In the genomic region with DNA sequence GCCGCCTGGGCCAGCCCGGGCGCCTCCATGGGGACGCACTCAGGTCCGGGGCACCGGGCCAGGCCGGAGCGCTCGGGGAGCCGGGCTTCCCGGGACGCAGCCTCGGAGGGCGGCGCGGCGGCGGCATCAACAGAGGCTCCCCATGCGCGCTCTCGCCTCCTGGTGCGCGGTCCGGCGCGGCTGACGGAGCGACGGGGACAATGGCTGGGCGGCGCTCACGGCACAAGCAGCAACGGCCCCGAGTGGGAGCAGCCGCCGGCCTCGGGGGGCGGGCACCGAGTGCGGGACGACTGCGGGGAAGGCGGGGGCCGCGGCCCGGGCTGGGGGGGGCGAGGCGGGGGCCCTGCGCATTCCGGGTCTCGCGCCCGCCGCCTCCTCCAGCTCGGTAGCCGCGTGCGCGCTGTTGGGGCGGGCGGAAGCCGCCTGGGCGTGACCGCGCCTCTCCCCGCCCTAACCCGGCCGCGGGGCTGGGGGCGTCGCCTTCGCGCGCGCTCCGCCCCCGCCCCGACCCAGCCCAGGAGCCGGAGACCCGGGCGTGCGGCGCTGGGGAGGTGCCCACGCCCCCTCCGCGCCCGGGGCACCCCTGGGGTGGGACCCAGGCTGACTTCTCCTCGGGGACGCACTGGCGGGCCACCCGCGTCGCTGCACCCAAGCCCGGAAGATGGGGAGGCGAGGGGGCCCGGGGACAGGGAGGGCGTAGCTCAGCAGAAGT, we compare ENCODE assay signal across 8 cellular contexts. TPM values are rescaled to one million over a fixed set of nuclear protein-coding genes. Genes with fewer than 3 reads are reported as not detected.
DNase-seq lines count a peak whose midpoint lies in the region; ATAC-seq and TF ChIP-seq lines count a peak whose summit lies in the region.

A gene (minus strand): TSS at position 425 of the 712 bp plus-strand sequence. CDS start 396 bp downstream, at position 29.

- intact Hi-C loops in Right ventricle myocardium inferior (cut with DNase I): loop anchor here (5.0 kb wide), 1 partner anchor 61 kb away; no protein-coding TSS in a partner anchor

- DNase-seq in BE2C (peak; percentile 65), RKO (ENCODE audit: low spot score) (peak; percentile 65), Right ventricle myocardium inferior (ENCODE audit: missing footprints) (peak; percentile 77), pons (ENCODE audit: low spot score) (peak; percentile 24), ureter (ENCODE audit: low spot score) (no peak)
- peak; percentile 57 for DNase-seq in activated gamma-delta T cell treated with anti-CD3 and anti-CD28 coated beads, Interleukin-2, amount 50 U/mL, for 16 hours (ENCODE audit: low read depth)

- TF ChIP-seq POLR2A in GM19099 (IDR thresholded peaks at IDR 0.05; ENCODE audit: extremely low read depth, insufficient read length, low read depth): peak; percentile 53

- TF ChIP-seq CTCF in BE2C (IDR thresholded peaks at IDR 0.05; ENCODE audit: low read depth, low read length): no peak

- no peaks in the 10 kb centered on the region for H3K9me3 ChIP-seq in BE2C

- H3K4me3 ChIP-seq in BE2C (ENCODE audit: low read depth, low read length): peak within 1 kb of the TSS; percentile 60

- no peaks in the 10 kb centered on the region for H3K36me3 ChIP-seq in BE2C

- H3K27me3 ChIP-seq in BE2C: no peaks in the 10 kb centered on the region

- H3K4me1 ChIP-seq in BE2C: no peaks in the 10 kb centered on the region

- ATAC-seq in HG03342 (IDR thresholded peaks at IDR 0.05; ENCODE audit: unreplicated experiment) (peak; percentile 83), Right ventricle myocardium inferior (peak; percentile 88)

RNA-seq across cellular contexts. Expression of the gene that starts here (rescaled TPM):
- polyA plus RNA-seq in BE2C (2012; ENCODE audit: insufficient read depth, insufficient read length, low read depth): 11.8 TPM
- total RNA-seq in Right ventricle myocardium inferior: 3.8 TPM
- total RNA-seq in ureter: 15.2 TPM
